28 cellular contexts compared by ENCODE assay signal in genomic region chr12:127594351-127594970, GRCh38.
DNase-seq lines count a peak whose midpoint lies in the region; ATAC-seq lines count a peak whose summit lies in the region.
"Had no signal": no experiment of that assay in that cellular context is flagged by ENCODE, and none has a peak within 500 bp of the region (broad histone marks: within the 10 kb centered on the region; RNA-seq: fewer than 3 reads in every experiment).

No MANE protein-coding gene starts in this region.

- in situ Hi-C loops in KBM-7 (cut with MboI; ENCODE audit: low pct_unique_long_range_greater_than_20kb, low sequenced_read_pairs): no loop called here

- DNase-seq in ELF-1 (ENCODE audit: low read depth, low spot score) (peak; percentile 92), KBM-7 (peak; percentile 5), ecto neural progenitor cell (ENCODE audit: low spot score) (peak; percentile 65), iPS-NIHi7 (ENCODE audit: extremely low spot score) (peak; percentile 35), NCI-H2171 treated with DMSO at 0.1 percent for 48 hours (lab: John Stamatoyannopoulos, UW) (no peak)
- DNase-seq in stimulated activated CD4-positive, alpha-beta T cell treated with anti-CD3 and anti-CD28 coated beads, Interleukin-2, amount 100 ng/mL, for 48 hours: no peak
- DNase-seq: activated CD4-positive, alpha-beta T cell treated with anti-CD3 and anti-CD28 coated beads, Interleukin-2, amount 50 U/mL, for 1 hour; activated CD8-positive, alpha-beta memory T cell treated with anti-CD3 and anti-CD28 coated beads, Interleukin-2, amount 10 ng/mL, durations not matched to agents 7 days and 5 days; activated naive CD4-positive, alpha-beta T cell; activated T-cell treated with anti-CD3 and anti-CD28 coated beads, Interleukin-2, amount 50 U/mL, for 72 hours; COR-L47; DND-41; dorsolateral prefrontal cortex; left colon; mesenchymal stem cell; NCI-H1105; NCI-H2081; NK-92 treated with Interleukin-12 subunit alpha and Interleukin-12 subunit beta, amount 100 ng/mL, for 24 hours; nucleus accumbens; psoas muscle; SIG-M5; stimulated activated naive CD4-positive, alpha-beta T cell treated with Interleukin-2 at 50 U/mL for 16 hours; SW 1271; T1000; uterus; WERI-Rb-1 had no signal

- no peak for ATAC-seq in GM21381 (IDR thresholded peaks at IDR 0.05; ENCODE audit: unreplicated experiment)
- no peak for ATAC-seq in HG03039 (IDR thresholded peaks at IDR 0.05; ENCODE audit: unreplicated experiment)
- ATAC-seq: activated CD8-positive, alpha-beta memory T cell treated with anti-CD3 and anti-CD28 coated beads, Interleukin-2, amount 10 ng/mL, durations not matched to agents 7 days and 5 days; activated T-cell treated with anti-CD3 and anti-CD28 coated beads, Interleukin-2, amount 50 U/mL, for 72 hours; left colon; psoas muscle had no signal

Comparison
In these comparisons a context has a peak if more than half of its experiments do, and no peak if none do; other contexts are left out.
1. DNase-seq: peak in ELF-1 (single experiment), KBM-7 (single experiment), ecto neural progenitor cell (single experiment) and iPS-NIHi7 (single experiment); none in stimulated activated CD4-positive, alpha-beta T cell treated with anti-CD3 and anti-CD28 coated beads, Interleukin-2, amount 100 ng/mL, for 48 hours (0 of 2) and NCI-H2171 treated with DMSO at 0.1 percent for 48 hours (single experiment).